8 cellular contexts compared by ENCODE assay signal in the genomic region with DNA sequence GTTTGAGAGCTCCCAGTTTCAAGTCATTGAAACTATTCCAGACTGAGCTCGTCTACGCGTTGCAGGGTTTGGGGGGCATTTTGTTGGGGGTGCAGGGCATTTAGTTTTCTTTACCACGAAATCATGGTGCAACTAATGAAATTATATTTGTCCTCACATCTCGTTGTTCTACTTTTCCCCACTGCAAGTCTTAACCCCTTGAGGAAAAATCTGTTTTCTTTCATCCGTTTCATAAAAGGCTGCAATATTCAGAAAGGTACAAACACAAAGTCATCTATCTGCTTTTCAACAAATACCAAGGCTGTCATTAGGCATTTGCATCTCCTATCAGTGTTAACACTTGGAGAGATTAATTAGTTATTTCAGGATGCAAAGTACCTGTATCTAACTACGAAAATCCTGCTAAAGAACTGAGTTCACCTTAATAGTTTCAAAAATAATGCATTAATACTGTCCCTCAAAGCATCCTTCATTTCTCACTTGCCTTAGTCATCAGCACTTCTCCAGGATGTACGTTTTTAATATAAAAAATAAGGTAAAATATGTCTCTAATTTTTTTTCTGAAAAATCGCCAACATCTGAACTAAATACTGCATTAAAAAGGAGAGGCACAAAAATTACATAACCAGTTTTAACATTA. TPM values are rescaled to one million over a fixed set of nuclear protein-coding genes. Genes with fewer than 3 reads are reported as not detected.
DNase-seq lines count a peak whose midpoint lies in the region; ATAC-seq, FAIRE-seq and TF ChIP-seq lines count a peak whose summit lies in the region.

No MANE protein-coding gene starts in this region.

- no peaks in the 10 kb centered on the region for H4K20me1 ChIP-seq in PC-9 (ENCODE audit: insufficient read depth)

- 0 to 1% methylated on average over 9 of the region's 9 CpGs for WGBS in pancreas, 2 donors

- H3K36me3 ChIP-seq in PC-9 (ENCODE audit: low read depth) (peaks cover 22% of the 10 kb centered on the region), pancreas (peaks cover 0 to 9% (median 0%) of the 10 kb centered on the region in 3 donors)

- H3K4me2 ChIP-seq in PC-9, result peak overlapping the region; percentile 91

- peaks cover 58% of the 10 kb centered on the region for H3F3A ChIP-seq in PC-9 (ENCODE audit: insufficient read depth, low read depth)

- intact Hi-C loops in PC-9 (cut with micrococcal nuclease; ENCODE audit: unreplicated experiment) (no loop called here), pancreas (cut with DNase I) (loop anchor here in 2 of 3 donors (5.0 to 10.0 kb wide), 4 partner anchors 99 to 516 kb away; no protein-coding TSS in a partner anchor)

- POLR2A ChIA-PET in PC-9 (lab: Charles Lee; ENCODE audit: unreplicated experiment), result interaction anchor here (0.5 to 1.1 kb wide), 10 partner anchors 49 to 1781 kb away, joined by 3 to 86 read pairs (median 5); no protein-coding TSS in a partner anchor

- H3K9me2 ChIP-seq in PC-9 (ENCODE audit: insufficient read depth), result no peaks in the 10 kb centered on the region

- CTCF ChIA-PET in PC-9 (lab: Charles Lee), result interaction anchor here (0.6 kb wide), 1 partner anchor 450 kb away, joined by 8 read pairs; no protein-coding TSS in a partner anchor

- peaks cover 20% of the 10 kb centered on the region for H3K4me1 ChIP-seq in PC-9 (replicated peaks; ENCODE audit: insufficient read depth)
- peaks cover 12 to 27% (median 26%) of the 10 kb centered on the region in 3 donors for H3K4me1 ChIP-seq in pancreas

- no peaks in the 10 kb centered on the region for H3K9me3 ChIP-seq in PC-9 (ENCODE audit: insufficient read depth, low read depth)
- H3K9me3 ChIP-seq in pancreas, result no peaks in the 10 kb centered on the region

- DNase-seq in PC-9 (no peak), epithelial cell of prostate (ENCODE audit: low read depth, low spot score) (no peak), pancreas (no peak), medulla oblongata (ENCODE audit: extremely low spot score) (no peak), GM19238 (ENCODE audit: insufficient read length, low spot score) (no peak), inferior parietal cortex (ENCODE audit: extremely low spot score) (no peak)

- peak overlapping the region; percentile 98 for H3K27ac ChIP-seq in PC-9
- peak overlapping the region; percentile 99 for H3K27ac ChIP-seq in epithelial cell of prostate
- H3K27ac ChIP-seq in pancreas, result peak overlapping the region; percentile 97 to 100 (median 99)

- BruUV-seq in PC-9 (replicated peaks; lab: Mats Ljungman, UMichigan), result no TSS peak

- TF ChIP-seq CTCF in PC-9 (conservative IDR thresholded peaks at IDR 0.05) (no peak), pancreas (IDR thresholded peaks at IDR 0.05) (no peak)

- ATAC-seq in pancreas (no peak), GM19328 (IDR thresholded peaks at IDR 0.05; ENCODE audit: unreplicated experiment) (no peak)

- H3K4me3 ChIP-seq in GM08714 (ENCODE audit: low read length) (peak overlapping the region; percentile 95), PC-9 (peak overlapping the region; percentile 98), pancreas (peak overlapping the region; percentile 57 to 80 (median 58))

- no peaks in the 10 kb centered on the region for H3K27me3 ChIP-seq in PC-9 (ENCODE audit: insufficient read depth, low read depth)
- H3K27me3 ChIP-seq in pancreas, result no peaks in the 10 kb centered on the region

- FAIRE-seq in pancreas (lab: Jason Lieb, UNC), result no peak

- H2AFZ ChIP-seq in PC-9, result no peak overlapping the region

- H3K79me2 ChIP-seq in PC-9 (ENCODE audit: low read depth), result peaks cover 63% of the 10 kb centered on the region

RNA-seq across cellular contexts. Expression of a gene that starts 1.9 kb away (rescaled TPM):
- total RNA-seq in PC-9 (2021) (25.0 and 32.0 TPM in 2 replicates), pancreas (10 to 100 TPM; 11.4 to 79.6 (median 24.9) TPM)
- polyA plus RNA-seq in pancreas, result 1 to 10 TPM; 7.3 to 8.5 TPM
